ENCODE assay signal across 1 cellular context in genomic region chr2:86673976-86674670, GRCh38.
TF ChIP-seq lines count a peak whose summit lies in the region.

No MANE protein-coding gene starts in this region.

TF ChIP-seq in HepG2, 621 proteins besides CTCF, POLR2A, EP300 and RAD21:
- no peak for TF ChIP-seq ZNF724P (CRISPR knock-in tag; IDR thresholded peaks at IDR 0.05; ENCODE audit: borderline replicate concordance)
